ENCODE assay signal across 24 cellular contexts in genomic region chr1:11284784-11285183, GRCh38. TPM values are rescaled to one million over a fixed set of nuclear protein-coding genes. Genes with fewer than 3 reads are reported as not detected.
A peak's percentile ranks its signal among the peaks of the same experiment; 100 is the strongest.
DNase-seq lines count a peak whose midpoint lies in the region; ATAC-seq and TF ChIP-seq lines count a peak whose summit lies in the region.
"Had no signal": no experiment of that assay in that cellular context is flagged by ENCODE, and none has a peak within 500 bp of the region (broad histone marks: within the 10 kb centered on the region; RNA-seq: fewer than 3 reads in every experiment).

No MANE protein-coding gene starts in this region.

- H3K4me3 Mint-ChIP-seq in activated T-cell treated with anti-CD3 and anti-CD28 coated beads, Interleukin-2, amount 50 U/mL, for 72 hours: peak overlapping the region; percentile 10 to 38
- peak overlapping the region; percentile 47 to 75 (median 69) for H3K4me3 Mint-ChIP-seq in T-cell
- H3K4me3 Mint-ChIP-seq in activated naive CD8-positive, alpha-beta T cell treated with anti-CD3 and anti-CD28 coated beads for 36 hours: peak overlapping the region; percentile 67
- H3K4me3 Mint-ChIP-seq: brain, CD14-positive monocyte, nephron had no signal

- H3K4me1 Mint-ChIP-seq in activated T-cell treated with anti-CD3 and anti-CD28 coated beads, Interleukin-2, amount 50 U/mL, for 72 hours (ENCODE audit: low read depth): peaks cover 64% of the 10 kb centered on the region
- H3K4me1 Mint-ChIP-seq in T-cell: peaks cover 83 to 86% (median 85%) of the 10 kb centered on the region in 3 donors
- peaks cover 64% of the 10 kb centered on the region for H3K4me1 Mint-ChIP-seq in activated naive CD8-positive, alpha-beta T cell treated with anti-CD3 and anti-CD28 coated beads for 36 hours

- peaks cover 5 to 31% of the 10 kb centered on the region in 2 donors for H3K36me3 Mint-ChIP-seq in activated T-cell treated with anti-CD3 and anti-CD28 coated beads, Interleukin-2, amount 50 U/mL, for 72 hours (ENCODE audit: insufficient read depth in 2 of 2)
- peaks cover 38% of the 10 kb centered on the region for H3K36me3 Mint-ChIP-seq in T-cell
- peaks cover 60% of the 10 kb centered on the region for H3K36me3 Mint-ChIP-seq in activated naive CD8-positive, alpha-beta T cell treated with anti-CD3 and anti-CD28 coated beads for 36 hours

- no peak overlapping the region for H3K4me2 ChIP-seq in osteoblast (ENCODE audit: insufficient read depth, low read length)
- H3K4me2 ChIP-seq: PC-9 had no signal

- peaks cover 6% of the 10 kb centered on the region for H3K36me3 ChIP-seq in osteoblast (ENCODE audit: insufficient read depth, low read length)

- ATAC-seq in activated T-cell treated with anti-CD3 and anti-CD28 coated beads, Interleukin-2, amount 50 U/mL, for 72 hours (replicated peaks in 1 of 2): no peak
- peak in 2 of 4 experiments; percentile 25 to 59 for ATAC-seq in T-cell (replicated peaks in 1 of 4)
- ATAC-seq: left colon had no signal

- no peaks in the 10 kb centered on the region for H3K9me3 ChIP-seq in osteoblast (ENCODE audit: low read depth, low read length)
- H3K9me3 ChIP-seq: sigmoid colon, tibial nerve had no signal

- no peak for TF ChIP-seq CTCF in osteoblast (IDR thresholded peaks at IDR 0.05; ENCODE audit: extremely low read depth, low read depth, low read length)

- no peak for DNase-seq in activated T-cell treated with anti-CD3 and anti-CD28 coated beads, Interleukin-2, amount 50 U/mL, for 72 hours
- no peak for DNase-seq in activated T-cell treated with anti-CD3 and anti-CD28 coated beads, Interleukin-2, amount 50 U/mL, for 1 hour
- no peak for DNase-seq in T-cell
- no peak for DNase-seq in activated naive CD8-positive, alpha-beta T cell treated with anti-CD3 and anti-CD28 coated beads for 36 hours
- DNase-seq in osteoblast (ENCODE audit: insufficient read length, low spot score, missing footprints): peak; percentile 34
- no peak for DNase-seq in mucosa of gallbladder (ENCODE audit: low spot score)
- no peak for DNase-seq in NCI-H2081 (lab: John Stamatoyannopoulos, UW)
- DNase-seq in iPS-NIHi7 (ENCODE audit: extremely low spot score): no peak
- DNase-seq: ACHN; GF-D8; KBM-7; left colon; mesenchymal stem cell; NCI-H1694 treated with DMSO at 0.1 percent for 48 hours; NCI-H774; PC-9; SHP77 treated with DMSO at 0.1 percent for 48 hours; sigmoid colon; stimulated activated naive CD4-positive, alpha-beta T cell treated with Interleukin-2 at 50 U/mL for 16 hours; WERI-Rb-1 had no signal

- peaks cover 2 to 3% of the 10 kb centered on the region in 2 donors for H3K9me3 Mint-ChIP-seq in activated T-cell treated with anti-CD3 and anti-CD28 coated beads, Interleukin-2, amount 50 U/mL, for 72 hours
- H3K9me3 Mint-ChIP-seq in T-cell: no peaks in the 10 kb centered on the region
- peaks cover 8% of the 10 kb centered on the region for H3K9me3 Mint-ChIP-seq in activated naive CD8-positive, alpha-beta T cell treated with anti-CD3 and anti-CD28 coated beads for 36 hours
- H3K9me3 Mint-ChIP-seq: brain, CD14-positive monocyte had no signal

- CTCF ChIA-PET in T-cell (lab: Charles Lee): no interaction called here

- no peaks in the 10 kb centered on the region for H3K27me3 ChIP-seq in osteoblast (ENCODE audit: insufficient read depth, low read length)
- H3K27me3 ChIP-seq: sigmoid colon, tibial nerve had no signal

- H3K27ac ChIP-seq in osteoblast (ENCODE audit: low read depth, low read length): no peak overlapping the region
- H3K27ac ChIP-seq: PC-9, sigmoid colon, tibial nerve, WERI-Rb-1 had no signal

- no peak overlapping the region for H3K4me3 ChIP-seq in osteoblast (ENCODE audit: insufficient read depth, low read length)
- H3K4me3 ChIP-seq: PC-9, sigmoid colon, tibial nerve had no signal

- H3K79me2 ChIP-seq in osteoblast (ENCODE audit: insufficient read depth, low read length): no peaks in the 10 kb centered on the region

- H4K20me1 ChIP-seq in osteoblast (ENCODE audit: insufficient read depth, low read length): peaks cover 41% of the 10 kb centered on the region

- H3K27me3 Mint-ChIP-seq in activated T-cell treated with anti-CD3 and anti-CD28 coated beads, Interleukin-2, amount 50 U/mL, for 72 hours (ENCODE audit: low read depth): no peaks in the 10 kb centered on the region
- H3K27me3 Mint-ChIP-seq in T-cell: no peaks in the 10 kb centered on the region
- no peaks in the 10 kb centered on the region for H3K27me3 Mint-ChIP-seq in activated naive CD8-positive, alpha-beta T cell treated with anti-CD3 and anti-CD28 coated beads for 36 hours
- H3K27me3 Mint-ChIP-seq: brain had no signal

- H2AFZ ChIP-seq in osteoblast (ENCODE audit: low read length): no peak overlapping the region
- H2AFZ ChIP-seq: PC-9 had no signal

- POLR2A ChIA-PET in T-cell (lab: Charles Lee): no interaction called here

- peak overlapping the region; percentile 68 for H3K27ac Mint-ChIP-seq in activated T-cell treated with anti-CD3 and anti-CD28 coated beads, Interleukin-2, amount 50 U/mL, for 72 hours
- H3K27ac Mint-ChIP-seq in T-cell: peak overlapping the region; percentile 88 to 99
- H3K27ac Mint-ChIP-seq in activated naive CD8-positive, alpha-beta T cell treated with anti-CD3 and anti-CD28 coated beads for 36 hours: peak overlapping the region; percentile 82
- H3K27ac Mint-ChIP-seq: nephron had no signal

- H3K4me1 ChIP-seq in osteoblast (ENCODE audit: insufficient read depth, low read length): peaks cover 27% of the 10 kb centered on the region

RNA-seq across cellular contexts. Expression of gene UBIAD1, which starts 11.8 kb away (rescaled TPM):
- total RNA-seq in activated T-cell treated with anti-CD3 and anti-CD28 coated beads, Interleukin-2, amount 50 U/mL, for 72 hours: 10 to 100 TPM; 28.5 to 32.9 TPM
- total RNA-seq in T-cell (10 to 100 TPM; 21.1 to 52.1 (median 34.1) TPM), osteoblast (10.5 and 11.8 TPM in 2 replicates), mucosa of gallbladder (10.2 TPM)
- total RNA-seq in activated naive CD8-positive, alpha-beta T cell treated with anti-CD3 and anti-CD28 coated beads for 36 hours: 10 to 100 TPM; 39.1 to 41.4 TPM

RNA-seq across cellular contexts. Expression of gene MTOR, which starts 22.4 kb away (rescaled TPM):
- total RNA-seq in activated T-cell treated with anti-CD3 and anti-CD28 coated beads, Interleukin-2, amount 50 U/mL, for 72 hours: 10 to 100 TPM; 32.6 to 38.3 TPM
- 10 to 100 TPM; 41.7 to 45.1 (median 43.6) TPM for total RNA-seq in T-cell
- 10 to 100 TPM; 43.0 to 45.2 TPM for total RNA-seq in activated naive CD8-positive, alpha-beta T cell treated with anti-CD3 and anti-CD28 coated beads for 36 hours
- 26.5 and 34.0 TPM in 2 replicates for total RNA-seq in osteoblast
- 38.2 TPM for total RNA-seq in mucosa of gallbladder
